ENCODE assay signal across 1 cellular context in genomic region chr16:66880288-66881013, GRCh38.
TF ChIP-seq lines count a peak whose summit lies in the region.

Gene PDP2 (plus strand): TSS chr16:66880515. CDS start chr16:66884285, 3,770 bp downstream.

TF ChIP-seq in GM12878, 131 proteins besides CTCF, POLR2A, EP300 and RAD21 (continued from another document):
- no peak for TF ChIP-seq ZSCAN29 (IDR thresholded peaks at IDR 0.05)
- no peak for TF ChIP-seq KLF5 (IDR thresholded peaks at IDR 0.05; ENCODE audit: partially characterized antibody)
- TF ChIP-seq PML (IDR thresholded peaks at IDR 0.05; ENCODE audit: low read length), result no peak
- TF ChIP-seq IRF4 (IDR thresholded peaks at IDR 0.05; ENCODE audit: low read depth, low read length), result no peak
- TF ChIP-seq LARP7 (IDR thresholded peaks at IDR 0.05), result peak; percentile 78
- no peak for TF ChIP-seq SMAD1 (IDR thresholded peaks at IDR 0.05; ENCODE audit: low read depth, partially characterized antibody)
- no peak for TF ChIP-seq SMC3 (IDR thresholded peaks at IDR 0.05; ENCODE audit: borderline replicate concordance, low read length)
- no peak for TF ChIP-seq GABPA (IDR thresholded peaks at IDR 0.05; ENCODE audit: low read depth)
- TF ChIP-seq MYC (IDR thresholded peaks at IDR 0.05; ENCODE audit: insufficient read depth, insufficient read length, insufficient replicate concordance, low read length, severe bottlenecking), result peak; percentile 85
- TF ChIP-seq PAX5 (IDR thresholded peaks at IDR 0.05; ENCODE audit: borderline replicate concordance, low read depth, low read length), result no peak
- no peak for TF ChIP-seq TCF7 (IDR thresholded peaks at IDR 0.05; ENCODE audit: borderline replicate concordance)
- TF ChIP-seq ATF3 (IDR thresholded peaks at IDR 0.05; ENCODE audit: borderline replicate concordance, extremely low read depth, low read depth, low read length), result no peak
- no peak for TF ChIP-seq JUNB (IDR thresholded peaks at IDR 0.05)
- TF ChIP-seq ZBTB33 (IDR thresholded peaks at IDR 0.05), result no peak
- no peak for TF ChIP-seq SIX5 (IDR thresholded peaks at IDR 0.05; ENCODE audit: low read depth, low read length, severe bottlenecking)
- TF ChIP-seq BHLHE40 (IDR thresholded peaks at IDR 0.05; ENCODE audit: borderline replicate concordance in 1 of 2, low read depth in 2 of 2, low read length in 1 of 2), result peak; percentile 94 to 98
- TF ChIP-seq EED (IDR thresholded peaks at IDR 0.05; ENCODE audit: low read depth), result 0 out of 2 replicates have a peak, but pooled peaks have one; percentile 22
- peak; percentile 76 for TF ChIP-seq GATAD2B (conservative IDR thresholded peaks at IDR 0.05; ENCODE audit: low read depth)
- TF ChIP-seq MLLT1 (IDR thresholded peaks at IDR 0.05), result no peak
- no peak for TF ChIP-seq ATF2 (IDR thresholded peaks at IDR 0.05; ENCODE audit: low read length)
- no peak for TF ChIP-seq ZZZ3 (IDR thresholded peaks at IDR 0.05; ENCODE audit: control insufficient read depth, insufficient read length, low read depth)
- no peak for TF ChIP-seq SMAD5 (IDR thresholded peaks at IDR 0.05; ENCODE audit: low read depth)
- TF ChIP-seq DPF2 (IDR thresholded peaks at IDR 0.05), result peak; percentile 99
- peak; percentile 100 for TF ChIP-seq PBX3 (IDR thresholded peaks at IDR 0.05; ENCODE audit: insufficient replicate concordance, low read depth, low read length)
- no peak for TF ChIP-seq STAT3 (IDR thresholded peaks at IDR 0.05; ENCODE audit: low read depth, low read length)
- TF ChIP-seq FOXK2 (IDR thresholded peaks at IDR 0.05), result peak; percentile 57
- no peak for TF ChIP-seq POU2F2 (IDR thresholded peaks at IDR 0.05; ENCODE audit: borderline replicate concordance, low read depth, low read length)
- no peak for TF ChIP-seq NBN (IDR thresholded peaks at IDR 0.05)
- TF ChIP-seq CBX5 (IDR thresholded peaks at IDR 0.05; ENCODE audit: low read depth), result no peak
- TF ChIP-seq HDAC2 (IDR thresholded peaks at IDR 0.05), result no peak
- TF ChIP-seq E2F8 (IDR thresholded peaks at IDR 0.05; ENCODE audit: low read depth, partially characterized antibody), result no peak
- no peak for TF ChIP-seq RB1 (IDR thresholded peaks at IDR 0.05; ENCODE audit: borderline replicate concordance)
- TF ChIP-seq E4F1 (IDR thresholded peaks at IDR 0.05; ENCODE audit: borderline replicate concordance, partially characterized antibody), result peak; percentile 50
- TF ChIP-seq ZNF592 (IDR thresholded peaks at IDR 0.05), result no peak
- peak; percentile 96 for TF ChIP-seq SP1 (IDR thresholded peaks at IDR 0.05; ENCODE audit: low read depth, low read length)
- no peak for TF ChIP-seq PRDM15 (CRISPR knock-in tag; IDR thresholded peaks at IDR 0.05)
- TF ChIP-seq ZNF217 (IDR thresholded peaks at IDR 0.05), result 0 out of 2 replicates have a peak, but pooled peaks have one; percentile 15
